Comparison of ENCODE assay signal across 9 cellular contexts in genomic region chr5:131230406-131230805, GRCh38. TPM values are rescaled to one million over a fixed set of nuclear protein-coding genes. Genes with fewer than 3 reads are reported as not detected.
DNase-seq lines count a peak whose midpoint lies in the region; ATAC-seq and TF ChIP-seq lines count a peak whose summit lies in the region.
"Had no signal": no experiment of that assay in that cellular context is flagged by ENCODE, and none has a peak within 500 bp of the region (broad histone marks: within the 10 kb centered on the region; RNA-seq: fewer than 3 reads in every experiment).

No MANE protein-coding gene starts in this region.

- DNase-seq in mammary epithelial cell (no peak), breast epithelium (ENCODE audit: low spot score in 2 of 2) (no peak), SK-N-SH (peak; percentile 28), NCI-H524 treated with DMSO at 0.1 percent for 48 hours (lab: John Stamatoyannopoulos, UW) (no peak), WERI-Rb-1 (no peak)
- no peak for DNase-seq in stimulated activated naive CD8-positive, alpha-beta T cell treated with anti-CD3 and anti-CD28 coated beads, Interleukin-15, amount 100 ng/mL, for 72 hours

- ATAC-seq in HG02943 (IDR thresholded peaks at IDR 0.05; ENCODE audit: low read depth, unreplicated experiment) (peak; percentile 84), GM18505 (IDR thresholded peaks at IDR 0.05; ENCODE audit: unreplicated experiment) (no peak)
- ATAC-seq in stimulated activated naive CD8-positive, alpha-beta T cell treated with anti-CD3 and anti-CD28 coated beads, Interleukin-15, amount 100 ng/mL, for 72 hours = no peak

- POLR2A ChIA-PET in SK-N-SH (lab: Yijun Ruan, JAX) = no interaction called here

- TF ChIP-seq EP300 in SK-N-SH (IDR thresholded peaks at IDR 0.05; ENCODE audit: borderline replicate concordance in 1 of 2, low read depth in 1 of 2, low read length in 1 of 2) = no peak

- in situ Hi-C loops in mammary epithelial cell (cut with MboI; ENCODE audit: low sequenced_read_pairs in 2 of 2) = no loop called here

- no TSS peak for BruUV-seq in mammary epithelial cell (replicated peaks; lab: Mats Ljungman, UMichigan)

- TF ChIP-seq CTCF in mammary epithelial cell (conservative IDR thresholded peaks at IDR 0.05 in 1 of 2, IDR thresholded peaks at IDR 0.05 in 1 of 2; ENCODE audit: extremely low read depth in 1 of 2, insufficient read depth in 1 of 2, low read depth in 1 of 2, low read length in 2 of 2) (no peak), breast epithelium (IDR thresholded peaks at IDR 0.05) (no peak), SK-N-SH (IDR thresholded peaks at IDR 0.05) (no peak), WERI-Rb-1 (IDR thresholded peaks at IDR 0.05; ENCODE audit: low read depth, low read length) (no peak)

- no peaks in the 10 kb centered on the region for H3K9me3 Mint-ChIP-seq in stimulated activated naive CD8-positive, alpha-beta T cell treated with anti-CD3 and anti-CD28 coated beads, Interleukin-15, amount 100 ng/mL, for 72 hours

- no peak for TF ChIP-seq RAD21 in SK-N-SH (IDR thresholded peaks at IDR 0.05; ENCODE audit: low read length)

- H3K27me3 ChIP-seq in mammary epithelial cell (ENCODE audit: insufficient read depth, low read length) (no peaks in the 10 kb centered on the region), breast epithelium (no peaks in the 10 kb centered on the region), SK-N-SH (ENCODE audit: insufficient read depth) (no peaks in the 10 kb centered on the region), WERI-Rb-1 (ENCODE audit: insufficient read depth, low read depth, severe bottlenecking) (no peaks in the 10 kb centered on the region)
- H3K27me3 ChIP-seq: BLaER1 treated with 17β-estradiol and CSF1 and Interleukin-3, amounts not matched to agents 10 nM and 100 nM had no signal

- no peak overlapping the region for H3K4me3 Mint-ChIP-seq in stimulated activated naive CD8-positive, alpha-beta T cell treated with anti-CD3 and anti-CD28 coated beads, Interleukin-15, amount 100 ng/mL, for 72 hours

- H2AFZ ChIP-seq in mammary epithelial cell (ENCODE audit: low read depth, low read length) (peak overlapping the region; percentile 18), SK-N-SH (ENCODE audit: low read depth) (no peak overlapping the region)

- peaks cover 18% of the 10 kb centered on the region for H3K4me1 Mint-ChIP-seq in stimulated activated naive CD8-positive, alpha-beta T cell treated with anti-CD3 and anti-CD28 coated beads, Interleukin-15, amount 100 ng/mL, for 72 hours

- H3K27ac ChIP-seq in mammary epithelial cell (ENCODE audit: insufficient read depth, low read depth, low read length) (no peak overlapping the region), breast epithelium (no peak overlapping the region), SK-N-SH (ENCODE audit: low read depth in 2 of 2, low read length in 1 of 2) (no peak overlapping the region), WERI-Rb-1 (no peak overlapping the region)
- H3K27ac ChIP-seq: BLaER1 treated with 17β-estradiol and CSF1 and Interleukin-3, amounts not matched to agents 10 nM and 100 nM had no signal

- CTCF ChIA-PET in mammary epithelial cell (lab: Charles Lee; ENCODE audit: low non-redundant PET) (no interaction called here), SK-N-SH (lab: Yijun Ruan, JAX) (no interaction called here)

- H3K4me3 ChIP-seq in mammary epithelial cell (replicated peaks in 1 of 3; ENCODE audit: insufficient read depth in 1 of 3, low read depth in 2 of 3, low read length in 3 of 3) (no peak overlapping the region), breast epithelium (no peak overlapping the region), SK-N-SH (ENCODE audit: low read depth in 2 of 2, low read length in 1 of 2) (no peak overlapping the region), WERI-Rb-1 (ENCODE audit: low read depth, low read length) (no peak overlapping the region)
- H3K4me3 ChIP-seq: BLaER1 treated with 17β-estradiol and CSF1 and Interleukin-3, amounts not matched to agents 10 nM and 100 nM had no signal

- WGBS in mammary epithelial cell (ENCODE audit: low coverage, missing lambda C conversion rate) = 65% methylated on average over 5 of the region's 5 CpGs
- 90% methylated on average over 5 of the region's 5 CpGs for WGBS in SK-N-SH (ENCODE audit: low lambda C conversion rate)

- H3K9me3 ChIP-seq in mammary epithelial cell (replicated peaks; ENCODE audit: insufficient read depth, low read length) (no peaks in the 10 kb centered on the region), breast epithelium (no peaks in the 10 kb centered on the region), SK-N-SH (no peaks in the 10 kb centered on the region), WERI-Rb-1 (ENCODE audit: severe bottlenecking) (no peaks in the 10 kb centered on the region)

- H3K9me2 ChIP-seq in SK-N-SH = no peaks in the 10 kb centered on the region

- H3K79me2 ChIP-seq in mammary epithelial cell (ENCODE audit: insufficient read depth, low read length) (no peaks in the 10 kb centered on the region), SK-N-SH (ENCODE audit: insufficient read depth) (no peaks in the 10 kb centered on the region)

- H3K4me1 ChIP-seq in mammary epithelial cell (ENCODE audit: insufficient read depth, low read length) = no peaks in the 10 kb centered on the region
- no peaks in the 10 kb centered on the region for H3K4me1 ChIP-seq in breast epithelium
- no peaks in the 10 kb centered on the region for H3K4me1 ChIP-seq in SK-N-SH (ENCODE audit: control insufficient read depth in 1 of 2, insufficient read depth in 2 of 2, low read depth in 1 of 2, low read length in 1 of 2)

- dilution Hi-C loops in mammary epithelial cell (cut with HindIII; ENCODE audit: low sequenced_read_pairs) = no loop called here

- H3F3A ChIP-seq in SK-N-SH (replicated peaks; ENCODE audit: insufficient read depth) = no peaks in the 10 kb centered on the region

- H4K20me1 ChIP-seq in mammary epithelial cell (ENCODE audit: insufficient read depth, low read length) = no peaks in the 10 kb centered on the region
- no peaks in the 10 kb centered on the region for H4K20me1 ChIP-seq in SK-N-SH (ENCODE audit: insufficient read depth)
- H4K20me1 ChIP-seq: BLaER1 treated with 17β-estradiol and CSF1 and Interleukin-3, amounts not matched to agents 10 nM and 100 nM had no signal

- H3K9ac ChIP-seq in mammary epithelial cell (ENCODE audit: insufficient read depth, low read length) = no peak overlapping the region
- H3K9ac ChIP-seq in SK-N-SH = no peak overlapping the region
- H3K9ac ChIP-seq: BLaER1 treated with 17β-estradiol and CSF1 and Interleukin-3, amounts not matched to agents 10 nM and 100 nM had no signal

- H3K27me3 Mint-ChIP-seq in stimulated activated naive CD8-positive, alpha-beta T cell treated with anti-CD3 and anti-CD28 coated beads, Interleukin-15, amount 100 ng/mL, for 72 hours = no peaks in the 10 kb centered on the region

- no peaks in the 10 kb centered on the region for H3K36me3 ChIP-seq in mammary epithelial cell (ENCODE audit: insufficient read depth, low read length)
- H3K36me3 ChIP-seq in breast epithelium = no peaks in the 10 kb centered on the region
- no peaks in the 10 kb centered on the region for H3K36me3 ChIP-seq in SK-N-SH (replicated peaks in 1 of 2; ENCODE audit: control insufficient read depth in 1 of 2, insufficient read depth in 2 of 2, low read length in 1 of 2)
- H3K36me3 ChIP-seq in WERI-Rb-1 = no peaks in the 10 kb centered on the region
- H3K36me3 ChIP-seq: BLaER1 treated with 17β-estradiol and CSF1 and Interleukin-3, amounts not matched to agents 10 nM and 100 nM had no signal

- no peak for TF ChIP-seq POLR2A in breast epithelium (IDR thresholded peaks at IDR 0.05)
- TF ChIP-seq POLR2A in GM18505 (IDR thresholded peaks at IDR 0.05; ENCODE audit: borderline replicate concordance, extremely low read depth, insufficient read depth, insufficient read length) = no peak

- intact Hi-C loops in mammary epithelial cell (cut with micrococcal nuclease) = no loop called here
- intact Hi-C loops in breast epithelium (cut with DNase I; ENCODE audit: low total_unique reads) = no loop called here

- H3K4me2 ChIP-seq in mammary epithelial cell (ENCODE audit: insufficient read depth, low read depth, low read length) = peak overlapping the region; percentile 28
- H3K4me2 ChIP-seq in SK-N-SH = no peak overlapping the region
- H3K4me2 ChIP-seq: BLaER1 treated with 17β-estradiol and CSF1 and Interleukin-3, amounts not matched to agents 10 nM and 100 nM had no signal

- H3K27ac Mint-ChIP-seq in stimulated activated naive CD8-positive, alpha-beta T cell treated with anti-CD3 and anti-CD28 coated beads, Interleukin-15, amount 100 ng/mL, for 72 hours = no peak overlapping the region

TF ChIP-seq in SK-N-SH, 30 proteins besides CTCF, POLR2A, EP300 and RAD21 (continues in another document):
- no peak for TF ChIP-seq TCF12 (IDR thresholded peaks at IDR 0.05)
- TF ChIP-seq, protein P1, sequence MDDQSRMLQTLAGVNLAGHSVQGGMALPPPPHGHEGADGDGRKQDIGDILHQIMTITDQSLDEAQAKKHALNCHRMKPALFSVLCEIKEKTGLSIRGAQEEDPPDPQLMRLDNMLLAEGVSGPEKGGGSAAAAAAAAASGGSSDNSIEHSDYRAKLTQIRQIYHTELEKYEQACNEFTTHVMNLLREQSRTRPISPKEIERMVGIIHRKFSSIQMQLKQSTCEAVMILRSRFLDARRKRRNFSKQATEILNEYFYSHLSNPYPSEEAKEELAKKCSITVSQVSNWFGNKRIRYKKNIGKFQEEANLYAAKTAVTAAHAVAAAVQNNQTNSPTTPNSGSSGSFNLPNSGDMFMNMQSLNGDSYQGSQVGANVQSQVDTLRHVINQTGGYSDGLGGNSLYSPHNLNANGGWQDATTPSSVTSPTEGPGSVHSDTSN (IDR thresholded peaks at IDR 0.05) = no peak
- no peak for TF ChIP-seq SIN3A (IDR thresholded peaks at IDR 0.05; ENCODE audit: borderline replicate concordance, low read depth, low read length)
- TF ChIP-seq SMC3 (IDR thresholded peaks at IDR 0.05; ENCODE audit: low read depth, low read length) = no peak
- TF ChIP-seq ELF1 (IDR thresholded peaks at IDR 0.05) = no peak

RNA-seq across cellular contexts. Expression of gene CDC42SE2, which starts 33.4 kb away (rescaled TPM):
- 10 to 100 TPM; 26.0 to 87.4 TPM for total RNA-seq in mammary epithelial cell
- 18.0 TPM for polyA plus RNA-seq in mammary epithelial cell
- 28.8 TPM for polyA minus RNA-seq in mammary epithelial cell
- 10 to 100 TPM; 39.4 to 82.8 (median 41.0) TPM for total RNA-seq in breast epithelium
- 8.6 and 11.4 TPM in 2 replicates for polyA plus RNA-seq in SK-N-SH (2012; rRNA removed)
- 14.0 and 17.3 TPM in 2 replicates for polyA plus RNA-seq in SK-N-SH (2012; cell fraction: cytosol; rRNA removed)
- 2.8 and 6.8 TPM in 2 replicates for polyA plus RNA-seq in SK-N-SH (2012; cell fraction: nucleus; rRNA removed)

RNA-seq across cellular contexts. Expression of gene LYRM7, which starts 59.7 kb away (rescaled TPM):
- total RNA-seq in mammary epithelial cell = 10 to 100 TPM; 10.3 to 11.2 TPM
- polyA plus RNA-seq in mammary epithelial cell = 2.7 TPM
- 4.5 TPM for polyA minus RNA-seq in mammary epithelial cell
- total RNA-seq in breast epithelium = 10 to 100 TPM in 2 of 3 donors, 1 to 10 TPM in 1; 5.9 to 20.3 (median 15.8) TPM
- polyA plus RNA-seq in SK-N-SH (2012; rRNA removed) = 1.4 and 2.3 TPM in 2 replicates
- polyA plus RNA-seq in SK-N-SH (2012; cell fraction: cytosol; rRNA removed) = 2.4 and 2.9 TPM in 2 replicates
- polyA plus RNA-seq in SK-N-SH (2012; cell fraction: nucleus; rRNA removed) = 0.85 and 1.7 TPM in 2 replicates
